8 cellular contexts compared by ENCODE assay signal in genomic region chr1:40182956-40183710, GRCh38. TPM values are rescaled to one million over a fixed set of nuclear protein-coding genes. Genes with fewer than 3 reads are reported as not detected.
DNase-seq lines count a peak whose midpoint lies in the region; ATAC-seq, FAIRE-seq and TF ChIP-seq lines count a peak whose summit lies in the region.

No MANE protein-coding gene starts in this region.

- H3K4me3 Mint-ChIP-seq in CD4-positive, CD25-positive, alpha-beta regulatory T cell: peak overlapping the region in 1 of 4 donors; percentile 13
- no peak overlapping the region for H3K4me3 Mint-ChIP-seq in T-helper 17 cell

- peaks cover 54 to 82% (median 62%) of the 10 kb centered on the region in 4 donors for H3K4me1 Mint-ChIP-seq in CD4-positive, CD25-positive, alpha-beta regulatory T cell
- H3K4me1 Mint-ChIP-seq in T-helper 17 cell: peaks cover 47% of the 10 kb centered on the region

- peak in 2 of 3 donors; percentile 22 to 43 for DNase-seq in CD4-positive, CD25-positive, alpha-beta regulatory T cell
- DNase-seq in GM13976 (ENCODE audit: low spot score) (no peak), T-helper 17 cell (no peak), kidney (no peak), NCI-H510A (lab: John Stamatoyannopoulos, UW) (no peak), ureter (ENCODE audit: low spot score) (no peak)

- intact Hi-C loops in kidney (cut with DNase I): no loop called here

- no peak for FAIRE-seq in kidney (lab: Jason Lieb, UNC)

- no peak overlapping the region for H3K4me3 ChIP-seq in CD4-positive, CD25-positive, alpha-beta regulatory T cell (ENCODE audit: low read depth, low read length)
- no peak overlapping the region for H3K4me3 ChIP-seq in kidney (ENCODE audit: low read length in 2 of 2)

- H3K36me3 ChIP-seq in CD4-positive, CD25-positive, alpha-beta regulatory T cell (ENCODE audit: control insufficient read depth, insufficient read depth, low read length): no peaks in the 10 kb centered on the region
- no peaks in the 10 kb centered on the region for H3K36me3 ChIP-seq in kidney (ENCODE audit: control insufficient read depth in 1 of 2, insufficient read depth in 2 of 2, low read length in 2 of 2)

- peaks cover 0 to 1% (median 0%) of the 10 kb centered on the region in 7 donors for H3K9me3 Mint-ChIP-seq in CD4-positive, CD25-positive, alpha-beta regulatory T cell

- peak overlapping the region in 2 of 3 donors; percentile 24 to 55 for H3K27ac Mint-ChIP-seq in CD4-positive, CD25-positive, alpha-beta regulatory T cell
- H3K27ac Mint-ChIP-seq in T-helper 17 cell: peak overlapping the region; percentile 47

- H3K27me3 ChIP-seq in CD4-positive, CD25-positive, alpha-beta regulatory T cell (ENCODE audit: control insufficient read depth, insufficient read depth, low read length): no peaks in the 10 kb centered on the region

- TF ChIP-seq CTCF in GM13976 (IDR thresholded peaks at IDR 0.05; ENCODE audit: borderline replicate concordance, control extremely low read depth, extremely low read depth, insufficient read depth, missing control alignments) (peak; percentile 31), kidney (IDR thresholded peaks at IDR 0.05; ENCODE audit: borderline replicate concordance, extremely low read depth, insufficient read depth) (peak; percentile 17)

- H3K36me3 Mint-ChIP-seq in CD4-positive, CD25-positive, alpha-beta regulatory T cell: peaks cover 4% of the 10 kb centered on the region
- H3K36me3 Mint-ChIP-seq in T-helper 17 cell (ENCODE audit: low read depth): peaks cover 2% of the 10 kb centered on the region

- no peak overlapping the region for H3K27ac ChIP-seq in CD4-positive, CD25-positive, alpha-beta regulatory T cell (ENCODE audit: insufficient read depth, low read length, poor library complexity, severe bottlenecking)
- H3K27ac ChIP-seq in kidney (ENCODE audit: low read depth in 2 of 2, low read length in 2 of 2): no peak overlapping the region

- no peaks in the 10 kb centered on the region for H3K9me3 ChIP-seq in CD4-positive, CD25-positive, alpha-beta regulatory T cell (ENCODE audit: control insufficient read depth in 2 of 2, low read length in 2 of 2)
- H3K9me3 ChIP-seq in T-helper 17 cell (ENCODE audit: control insufficient read depth, low read length, poor library complexity, severe bottlenecking) (no peaks in the 10 kb centered on the region), kidney (ENCODE audit: control insufficient read depth in 1 of 2, low read length in 2 of 2) (no peaks in the 10 kb centered on the region)

- in situ Hi-C loops in GM13976 (cut with MboI; ENCODE audit: low sequenced_read_pairs, unreplicated experiment): no loop called here

- H3K9ac ChIP-seq in kidney (ENCODE audit: low read length in 2 of 2): no peak overlapping the region

- H3K4me1 ChIP-seq in CD4-positive, CD25-positive, alpha-beta regulatory T cell (ENCODE audit: control insufficient read depth, insufficient read depth, low read length, poor library complexity, severe bottlenecking): peaks cover 44% of the 10 kb centered on the region
- H3K4me1 ChIP-seq in kidney (ENCODE audit: control insufficient read depth in 1 of 2, insufficient read depth in 1 of 2, low read depth in 1 of 2, low read length in 2 of 2): peaks cover 0 to 2% of the 10 kb centered on the region in 2 donors

- no peak for ATAC-seq in CD4-positive, CD25-positive, alpha-beta regulatory T cell (ENCODE audit: low read depth in 2 of 2)
- ATAC-seq in T-helper 17 cell (no peak), GM21723 (IDR thresholded peaks at IDR 0.05; ENCODE audit: unreplicated experiment) (no peak), GM21717 (IDR thresholded peaks at IDR 0.05; ENCODE audit: unreplicated experiment) (no peak)

- H3K27me3 Mint-ChIP-seq in CD4-positive, CD25-positive, alpha-beta regulatory T cell: no peaks in the 10 kb centered on the region
- H3K27me3 Mint-ChIP-seq in T-helper 17 cell: no peaks in the 10 kb centered on the region

RNA-seq across cellular contexts. Expression of gene RLF, which starts 21.9 kb away (rescaled TPM):
- 36.8 TPM for total RNA-seq in CD4-positive, CD25-positive, alpha-beta regulatory T cell
- 10 to 100 TPM in 1 of 4 donors, 1 to 10 TPM in 3; 7.8 to 12.2 (median 8.9) TPM for polyA plus RNA-seq in CD4-positive, CD25-positive, alpha-beta regulatory T cell
- total RNA-seq in T-helper 17 cell (10 to 100 TPM; 24.7 to 30.7 TPM), kidney (15.8 TPM), ureter (20.9 TPM)
- polyA plus RNA-seq in kidney (ENCODE audit: insufficient read depth, low read depth, low replicate concordance): 3.5 TPM

Comparison
In these comparisons a context has a peak if more than half of its experiments do, and no peak if none do; other contexts are left out.
1. DNase-seq: peak in CD4-positive, CD25-positive, alpha-beta regulatory T cell (2 of 3); none in GM13976 (single experiment), T-helper 17 cell (0 of 3), kidney (single experiment), NCI-H510A (single experiment) and ureter (single experiment).